8 cellular contexts compared by ENCODE assay signal in genomic region chr6:52670502-52671409, GRCh38. TPM values are rescaled to one million over a fixed set of nuclear protein-coding genes. Genes with fewer than 3 reads are reported as not detected.
A peak's percentile ranks its signal among the peaks of the same experiment; 100 is the strongest.
DNase-seq lines count a peak whose midpoint lies in the region; ATAC-seq and TF ChIP-seq lines count a peak whose summit lies in the region.

TMEM14A (plus strand) TSS chr6:52671113; CDS start chr6:52677103, 5,990 bp downstream.

- H3K9me3 ChIP-seq in PC-9 (ENCODE audit: insufficient read depth, low read depth) (no peaks in the 10 kb centered on the region), mucosa of rectum (ENCODE audit: control insufficient read depth in 2 of 2, low read length in 2 of 2) (no peaks in the 10 kb centered on the region)

- no peaks in the 10 kb centered on the region for H3K36me3 ChIP-seq in PC-9 (ENCODE audit: low read depth)
- H3K36me3 ChIP-seq in mucosa of rectum (ENCODE audit: control insufficient read depth in 2 of 2, insufficient read depth in 2 of 2, low read length in 2 of 2) = no peaks in the 10 kb centered on the region

- H3K4me3 ChIP-seq in Jurkat, Clone E6-1 (ENCODE audit: low read length) = peak within 1 kb of the TSS; percentile 77
- H3K4me3 ChIP-seq in PC-9 = peak within 1 kb of the TSS; percentile 69
- H3K4me3 ChIP-seq in mucosa of rectum (ENCODE audit: low read length in 2 of 2) = peak within 1 kb of the TSS; percentile 88 to 90

- POLR2A ChIA-PET in PC-9 (lab: Charles Lee; ENCODE audit: unreplicated experiment) = interaction anchor here (0.6 kb wide), 1 partner anchor 972 kb away, joined by 4 read pairs; no protein-coding TSS in a partner anchor

- H3K27me3 ChIP-seq in PC-9 (ENCODE audit: insufficient read depth, low read depth) (no peaks in the 10 kb centered on the region), mucosa of rectum (ENCODE audit: control insufficient read depth in 2 of 2, insufficient read depth in 2 of 2, low read length in 2 of 2) (no peaks in the 10 kb centered on the region)

- TF ChIP-seq CTCF in PC-9 (conservative IDR thresholded peaks at IDR 0.05) = no peak

- H3K79me2 ChIP-seq in PC-9 (ENCODE audit: low read depth) = peaks cover 27% of the 10 kb centered on the region

- CTCF ChIA-PET in PC-9 (lab: Charles Lee) = interaction anchor here (0.6 kb wide), 1 partner anchor 501 kb away, joined by 3 read pairs; no protein-coding TSS in a partner anchor

- no peaks in the 10 kb centered on the region; the same call in 1 of the 2 replicates for H3F3A ChIP-seq in PC-9 (ENCODE audit: insufficient read depth, low read depth)

- DNase-seq in DMS153 (lab: John Stamatoyannopoulos, UW) (peak; percentile 85), PC-9 (peak; percentile 85 to 96), erythroblast (lab: John Stamatoyannopoulos, UW) (peak; percentile 91 to 94)
- DNase-seq in Jurkat, Clone E6-1 (ENCODE audit: low read depth, low spot score) = peak; percentile 84
- DNase-seq in activated T-cell treated with anti-CD3 and anti-CD28 coated beads, Interleukin-2, amount 50 U/mL, for 1 hour = peak; percentile 92
- DNase-seq in stimulated activated CD8-positive, alpha-beta memory T cell treated with anti-CD3 and anti-CD28 coated beads, Interleukin-4, amount 100 ng/mL, for 4 hours (ENCODE audit: low read depth in 2 of 2, low spot score in 1 of 2) = peak; percentile 79 to 82

- H3K4me1 ChIP-seq in PC-9 (replicated peaks; ENCODE audit: insufficient read depth) (peaks cover 22% of the 10 kb centered on the region), mucosa of rectum (ENCODE audit: control insufficient read depth in 2 of 2, insufficient read depth in 2 of 2, low read length in 2 of 2) (peaks cover 13 to 19% of the 10 kb centered on the region in 2 donors)

- peak; percentile 70 for TF ChIP-seq POLR2A in erythroblast (IDR thresholded peaks at IDR 0.05; ENCODE audit: low read length)

- H3K9ac ChIP-seq in mucosa of rectum (ENCODE audit: low read depth in 1 of 2, low read length in 2 of 2) = peak within 1 kb of the TSS; percentile 68 to 79

- H3K9me2 ChIP-seq in PC-9 (ENCODE audit: insufficient read depth) = no peaks in the 10 kb centered on the region

- H3K27ac ChIP-seq in PC-9 (no peak within 1 kb of the TSS), mucosa of rectum (ENCODE audit: low read depth in 2 of 2, low read length in 2 of 2) (peak within 1 kb of the TSS; percentile 61 to 67)

- no peaks in the 10 kb centered on the region for H4K20me1 ChIP-seq in PC-9 (ENCODE audit: insufficient read depth)

- intact Hi-C loops in PC-9 (cut with micrococcal nuclease; ENCODE audit: unreplicated experiment) = loop anchor here (2.0 kb wide), 3 partner anchors 324 to 394 kb away; partner anchors contain the start of genes FBXO9, GSTA4 and MCM3

- peak within 1 kb of the TSS; percentile 86 for H2AFZ ChIP-seq in PC-9

- ATAC-seq in GM21717 (IDR thresholded peaks at IDR 0.05; ENCODE audit: unreplicated experiment) = peak; percentile 95

- no TSS peak for BruUV-seq in PC-9 (replicated peaks; lab: Mats Ljungman, UMichigan)

- H3K4me2 ChIP-seq in PC-9 = peak within 1 kb of the TSS; percentile 93

RNA-seq across cellular contexts. Expression of gene TMEM14A, which starts in this region (rescaled TPM):
- 36.6 TPM for polyA plus RNA-seq in Jurkat, Clone E6-1 (2012; ENCODE audit: insufficient read depth, insufficient read length)
- total RNA-seq in PC-9 (2021) = 48.9 and 75.2 TPM in 2 replicates
